In the genomic region with DNA sequence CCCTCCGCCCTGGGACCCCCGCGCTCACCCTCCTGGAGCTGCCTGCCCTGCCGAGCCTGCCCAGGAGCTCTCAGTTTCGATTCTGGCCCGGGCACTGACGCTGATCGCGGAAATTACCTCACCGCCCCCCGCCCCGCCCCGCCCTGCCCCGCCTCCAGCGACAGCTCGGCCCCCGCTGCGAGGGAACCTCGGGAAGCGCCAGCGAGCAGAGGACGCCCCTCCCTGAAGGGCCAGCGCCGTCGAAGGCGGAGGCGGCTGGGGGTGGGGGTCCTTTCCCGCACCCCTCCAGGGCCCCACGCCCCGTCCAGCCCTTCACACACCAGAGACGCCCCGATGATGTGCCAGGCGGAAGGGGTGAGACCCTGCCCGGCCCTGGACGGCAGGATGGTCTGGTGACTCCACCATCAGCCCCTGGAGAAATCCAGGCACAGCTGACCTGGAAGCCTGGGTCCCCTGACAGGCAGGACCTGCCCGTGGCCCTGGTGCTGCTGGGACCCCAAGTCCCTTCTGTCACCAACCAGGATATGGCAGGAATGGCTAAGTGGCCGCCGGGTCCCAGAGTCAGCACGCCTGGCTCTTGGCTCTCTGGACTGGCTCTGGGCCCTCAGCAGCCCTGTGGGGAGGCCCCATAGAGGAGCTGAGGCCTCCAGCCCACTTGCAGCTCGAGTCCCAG, we compare ENCODE assay signal across 1 cellular context.
A peak's percentile ranks its signal among the peaks of the same experiment; 100 is the strongest.
TF ChIP-seq lines count a peak whose summit lies in the region.

A gene with protein sequence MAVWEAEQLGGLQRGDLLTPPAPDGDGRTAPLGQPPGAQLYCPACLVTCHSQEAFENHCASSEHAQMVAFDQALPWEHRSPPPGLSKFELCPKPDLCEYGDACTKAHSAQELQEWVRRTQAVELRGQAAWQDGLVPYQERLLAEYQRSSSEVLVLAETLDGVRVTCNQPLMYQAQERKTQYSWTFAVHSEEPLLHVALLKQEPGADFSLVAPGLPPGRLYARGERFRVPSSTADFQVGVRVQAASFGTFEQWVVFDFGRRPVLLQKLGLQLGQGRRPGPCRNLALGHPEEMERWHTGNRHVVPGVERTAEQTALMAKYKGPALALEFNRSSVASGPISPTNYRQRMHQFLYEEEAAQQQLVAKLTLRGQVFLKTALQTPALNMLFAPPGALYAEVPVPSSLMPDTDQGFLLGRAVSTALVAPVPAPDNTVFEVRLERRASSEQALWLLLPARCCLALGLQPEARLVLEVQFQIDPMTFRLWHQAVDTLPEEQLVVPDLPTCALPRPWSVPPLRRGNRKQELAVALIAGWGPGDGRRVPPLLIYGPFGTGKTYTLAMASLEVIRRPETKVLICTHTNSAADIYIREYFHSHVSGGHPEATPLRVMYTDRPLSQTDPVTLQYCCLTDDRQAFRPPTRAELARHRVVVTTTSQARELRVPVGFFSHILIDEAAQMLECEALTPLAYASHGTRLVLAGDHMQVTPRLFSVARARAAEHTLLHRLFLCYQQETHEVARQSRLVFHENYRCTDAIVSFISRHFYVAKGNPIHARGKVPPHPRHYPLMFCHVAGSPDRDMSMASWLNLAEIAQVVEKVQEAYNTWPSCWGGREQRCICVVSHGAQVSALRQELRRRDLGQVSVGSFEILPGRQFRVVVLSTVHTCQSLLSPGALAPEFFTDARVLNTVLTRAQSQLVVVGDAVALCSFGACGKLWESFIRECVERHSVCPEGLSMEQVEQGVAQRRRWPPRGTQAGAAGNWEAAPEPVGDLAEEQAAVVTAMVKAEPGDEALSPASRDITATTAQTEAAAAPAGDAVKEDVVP (N-terminal part only) (minus strand): TSS at position 84 of the 673 bp plus-strand sequence. CDS start 1,854 bp downstream, outside the sequence.

TF ChIP-seq in HEK293, 187 proteins besides CTCF, POLR2A, EP300 and RAD21 (continued from another document):
- TF ChIP-seq, protein P1, sequence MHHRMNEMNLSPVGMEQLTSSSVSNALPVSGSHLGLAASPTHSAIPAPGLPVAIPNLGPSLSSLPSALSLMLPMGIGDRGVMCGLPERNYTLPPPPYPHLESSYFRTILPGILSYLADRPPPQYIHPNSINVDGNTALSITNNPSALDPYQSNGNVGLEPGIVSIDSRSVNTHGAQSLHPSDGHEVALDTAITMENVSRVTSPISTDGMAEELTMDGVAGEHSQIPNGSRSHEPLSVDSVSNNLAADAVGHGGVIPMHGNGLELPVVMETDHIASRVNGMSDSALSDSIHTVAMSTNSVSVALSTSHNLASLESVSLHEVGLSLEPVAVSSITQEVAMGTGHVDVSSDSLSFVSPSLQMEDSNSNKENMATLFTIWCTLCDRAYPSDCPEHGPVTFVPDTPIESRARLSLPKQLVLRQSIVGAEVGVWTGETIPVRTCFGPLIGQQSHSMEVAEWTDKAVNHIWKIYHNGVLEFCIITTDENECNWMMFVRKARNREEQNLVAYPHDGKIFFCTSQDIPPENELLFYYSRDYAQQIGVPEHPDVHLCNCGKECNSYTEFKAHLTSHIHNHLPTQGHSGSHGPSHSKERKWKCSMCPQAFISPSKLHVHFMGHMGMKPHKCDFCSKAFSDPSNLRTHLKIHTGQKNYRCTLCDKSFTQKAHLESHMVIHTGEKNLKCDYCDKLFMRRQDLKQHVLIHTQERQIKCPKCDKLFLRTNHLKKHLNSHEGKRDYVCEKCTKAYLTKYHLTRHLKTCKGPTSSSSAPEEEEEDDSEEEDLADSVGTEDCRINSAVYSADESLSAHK (tag by site-specific recombination; IDR thresholded peaks at IDR 0.05): no peak
- TF ChIP-seq, protein P2, sequence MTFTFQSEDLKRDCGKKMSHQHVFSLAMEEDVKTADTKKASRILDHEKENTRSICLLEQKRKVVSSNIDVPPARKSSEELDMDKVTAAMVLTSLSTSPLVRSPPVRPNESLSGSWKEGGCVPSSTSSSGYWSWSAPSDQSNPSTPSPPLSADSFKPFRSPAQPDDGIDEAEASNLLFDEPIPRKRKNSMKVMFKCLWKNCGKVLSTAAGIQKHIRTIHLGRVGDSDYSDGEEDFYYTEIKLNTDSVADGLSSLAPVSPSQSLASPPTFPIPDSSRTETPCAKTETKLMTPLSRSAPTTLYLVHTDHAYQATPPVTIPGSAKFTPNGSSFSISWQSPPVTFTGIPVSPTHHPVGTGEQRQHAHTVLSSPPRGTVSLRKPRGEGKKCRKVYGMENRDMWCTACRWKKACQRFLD (tag by site-specific recombination; IDR thresholded peaks at IDR 0.05): no peak
- no peak for TF ChIP-seq OSR2 (tag by site-specific recombination; IDR thresholded peaks at IDR 0.05)
- TF ChIP-seq ZNF585B (tag by site-specific recombination; IDR thresholded peaks at IDR 0.05): no peak
- TF ChIP-seq, protein P3, sequence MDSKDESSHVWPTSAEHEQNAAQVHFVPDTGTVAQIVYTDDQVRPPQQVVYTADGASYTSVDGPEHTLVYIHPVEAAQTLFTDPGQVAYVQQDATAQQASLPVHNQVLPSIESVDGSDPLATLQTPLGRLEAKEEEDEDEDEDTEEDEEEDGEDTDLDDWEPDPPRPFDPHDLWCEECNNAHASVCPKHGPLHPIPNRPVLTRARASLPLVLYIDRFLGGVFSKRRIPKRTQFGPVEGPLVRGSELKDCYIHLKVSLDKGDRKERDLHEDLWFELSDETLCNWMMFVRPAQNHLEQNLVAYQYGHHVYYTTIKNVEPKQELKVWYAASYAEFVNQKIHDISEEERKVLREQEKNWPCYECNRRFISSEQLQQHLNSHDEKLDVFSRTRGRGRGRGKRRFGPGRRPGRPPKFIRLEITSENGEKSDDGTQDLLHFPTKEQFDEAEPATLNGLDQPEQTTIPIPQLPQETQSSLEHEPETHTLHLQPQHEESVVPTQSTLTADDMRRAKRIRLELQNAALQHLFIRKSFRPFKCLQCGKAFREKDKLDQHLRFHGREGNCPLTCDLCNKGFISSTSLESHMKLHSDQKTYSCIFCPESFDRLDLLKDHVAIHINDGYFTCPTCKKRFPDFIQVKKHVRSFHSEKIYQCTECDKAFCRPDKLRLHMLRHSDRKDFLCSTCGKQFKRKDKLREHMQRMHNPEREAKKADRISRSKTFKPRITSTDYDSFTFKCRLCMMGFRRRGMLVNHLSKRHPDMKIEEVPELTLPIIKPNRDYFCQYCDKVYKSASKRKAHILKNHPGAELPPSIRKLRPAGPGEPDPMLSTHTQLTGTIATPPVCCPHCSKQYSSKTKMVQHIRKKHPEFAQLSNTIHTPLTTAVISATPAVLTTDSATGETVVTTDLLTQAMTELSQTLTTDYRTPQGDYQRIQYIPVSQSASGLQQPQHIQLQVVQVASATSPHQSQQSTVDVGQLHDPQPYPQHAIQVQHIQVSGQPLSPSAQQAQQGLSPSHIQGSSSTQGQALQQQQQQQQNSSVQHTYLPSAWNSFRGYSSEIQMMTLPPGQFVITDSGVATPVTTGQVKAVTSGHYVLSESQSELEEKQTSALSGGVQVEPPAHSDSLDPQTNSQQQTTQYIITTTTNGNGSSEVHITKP (tag by site-specific recombination; IDR thresholded peaks at IDR 0.05): no peak
- peak; percentile 52; the same call in 1 of the 2 replicates for TF ChIP-seq SP7 (tag by site-specific recombination; IDR thresholded peaks at IDR 0.05)
- no peak for TF ChIP-seq ZNF426 (tag by site-specific recombination; IDR thresholded peaks at IDR 0.05)
- no peak for TF ChIP-seq ZNF140 (tag by site-specific recombination; IDR thresholded peaks at IDR 0.05)
- TF ChIP-seq ZSCAN16 (tag by site-specific recombination; IDR thresholded peaks at IDR 0.05): no peak
- peak; percentile 74; the same call in 1 of the 2 replicates for TF ChIP-seq KLF7 (tag by site-specific recombination; IDR thresholded peaks at IDR 0.05; ENCODE audit: borderline replicate concordance)
- TF ChIP-seq ZIC2 (tag by site-specific recombination; IDR thresholded peaks at IDR 0.05): peak; percentile 55; the same call in 1 of the 2 replicates
- no peak for TF ChIP-seq ZNF211 (tag by site-specific recombination; IDR thresholded peaks at IDR 0.05; ENCODE audit: low read depth)
- no peak for TF ChIP-seq ZNF366 (tag by site-specific recombination; conservative IDR thresholded peaks at IDR 0.05)
- no peak for TF ChIP-seq ZFP69B (tag by site-specific recombination; IDR thresholded peaks at IDR 0.05)
- no peak for TF ChIP-seq ZNF776 (tag by site-specific recombination; IDR thresholded peaks at IDR 0.05; ENCODE audit: borderline replicate concordance)
- TF ChIP-seq ZNF549 (tag by site-specific recombination; IDR thresholded peaks at IDR 0.05): no peak
- TF ChIP-seq GLIS1 (tag by site-specific recombination; IDR thresholded peaks at IDR 0.05): peak; percentile 45
- TF ChIP-seq ZNF837 (tag by site-specific recombination; IDR thresholded peaks at IDR 0.05): no peak
- TF ChIP-seq ZNF350 (tag by site-specific recombination; IDR thresholded peaks at IDR 0.05): no peak
- TF ChIP-seq ZNF623 (tag by site-specific recombination; IDR thresholded peaks at IDR 0.05): no peak
- no peak for TF ChIP-seq ZNF146 (tag by site-specific recombination; IDR thresholded peaks at IDR 0.05)
- no peak for TF ChIP-seq FEZF1 (tag by site-specific recombination; IDR thresholded peaks at IDR 0.05)
- TF ChIP-seq ZFHX2 (tag by site-specific recombination; conservative IDR thresholded peaks at IDR 0.05): peak; percentile 71
- no peak for TF ChIP-seq ZNF473 (tag by site-specific recombination; IDR thresholded peaks at IDR 0.05)
- TF ChIP-seq ZNF16 (tag by site-specific recombination; IDR thresholded peaks at IDR 0.05; ENCODE audit: low read depth): no peak
- TF ChIP-seq ZSCAN30 (tag by site-specific recombination; IDR thresholded peaks at IDR 0.05): no peak
- TF ChIP-seq, protein P4, sequence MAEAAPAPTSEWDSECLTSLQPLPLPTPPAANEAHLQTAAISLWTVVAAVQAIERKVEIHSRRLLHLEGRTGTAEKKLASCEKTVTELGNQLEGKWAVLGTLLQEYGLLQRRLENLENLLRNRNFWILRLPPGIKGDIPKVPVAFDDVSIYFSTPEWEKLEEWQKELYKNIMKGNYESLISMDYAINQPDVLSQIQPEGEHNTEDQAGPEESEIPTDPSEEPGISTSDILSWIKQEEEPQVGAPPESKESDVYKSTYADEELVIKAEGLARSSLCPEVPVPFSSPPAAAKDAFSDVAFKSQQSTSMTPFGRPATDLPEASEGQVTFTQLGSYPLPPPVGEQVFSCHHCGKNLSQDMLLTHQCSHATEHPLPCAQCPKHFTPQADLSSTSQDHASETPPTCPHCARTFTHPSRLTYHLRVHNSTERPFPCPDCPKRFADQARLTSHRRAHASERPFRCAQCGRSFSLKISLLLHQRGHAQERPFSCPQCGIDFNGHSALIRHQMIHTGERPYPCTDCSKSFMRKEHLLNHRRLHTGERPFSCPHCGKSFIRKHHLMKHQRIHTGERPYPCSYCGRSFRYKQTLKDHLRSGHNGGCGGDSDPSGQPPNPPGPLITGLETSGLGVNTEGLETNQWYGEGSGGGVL (tag by site-specific recombination; IDR thresholded peaks at IDR 0.05): peak; percentile 42; the same call in 1 of the 2 replicates
- no peak for TF ChIP-seq ZNF677 (tag by site-specific recombination; IDR thresholded peaks at IDR 0.05)
- no peak for TF ChIP-seq ZNF274 (IDR thresholded peaks at IDR 0.05; ENCODE audit: low read length)
- TF ChIP-seq ZNF274 (tag by site-specific recombination; IDR thresholded peaks at IDR 0.05; ENCODE audit: borderline replicate concordance): no peak
